1 cellular context compared by ENCODE assay signal in the genomic region with DNA sequence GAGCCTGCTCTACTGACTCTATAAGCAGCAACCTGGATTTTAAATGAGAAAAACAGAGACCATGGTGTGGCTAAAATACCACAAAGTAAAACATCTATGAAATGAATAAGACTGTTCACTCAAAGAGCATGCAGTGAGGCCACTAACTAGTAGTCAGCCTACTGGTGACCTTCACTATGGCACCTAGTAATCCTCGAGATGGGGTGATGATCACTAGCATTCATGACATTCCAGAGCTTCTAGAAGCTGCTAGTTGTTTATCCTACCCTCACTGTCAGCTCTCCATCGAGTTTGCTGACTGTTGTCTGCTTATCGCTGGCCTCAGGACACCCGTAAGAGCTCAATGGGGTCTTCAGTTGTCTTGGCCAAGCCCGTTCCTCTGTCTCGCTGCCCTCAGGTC.
TF ChIP-seq lines count a peak whose summit lies in the region.

No MANE protein-coding gene starts in this region.

TF ChIP-seq in H1, 55 proteins besides CTCF, POLR2A, EP300 and RAD21:
- no peak for TF ChIP-seq POU5F1 (IDR thresholded peaks at IDR 0.05; ENCODE audit: low read depth, low read length)
- TF ChIP-seq TEAD4 (IDR thresholded peaks at IDR 0.05; ENCODE audit: low read depth, low read length) = peak; percentile 72
- peak; percentile 76 for TF ChIP-seq BRCA1 (IDR thresholded peaks at IDR 0.05; ENCODE audit: low read depth, low read length)
